Comparison of ENCODE assay signal across 11 cellular contexts in genomic region chr6:42140756-42141602, GRCh38. TPM values are rescaled to one million over a fixed set of nuclear protein-coding genes. Genes with fewer than 3 reads are reported as not detected.
DNase-seq lines count a peak whose midpoint lies in the region; ATAC-seq and TF ChIP-seq lines count a peak whose summit lies in the region.
"Had no signal": no experiment of that assay in that cellular context is flagged by ENCODE, and none has a peak within 500 bp of the region (broad histone marks: within the 10 kb centered on the region; RNA-seq: fewer than 3 reads in every experiment).

No MANE protein-coding gene starts in this region.

- no peak overlapping the region for H2AFZ ChIP-seq in hepatocyte

- TF ChIP-seq CTCF in VCaP (conservative IDR thresholded peaks at IDR 0.05) (no peak), hepatocyte (IDR thresholded peaks at IDR 0.05; ENCODE audit: poor library complexity) (no peak), prostate gland (IDR thresholded peaks at IDR 0.05) (no peak)

- no peaks in the 10 kb centered on the region for H4K20me1 ChIP-seq in hepatocyte (ENCODE audit: insufficient read depth, poor library complexity, severe bottlenecking)

- peaks cover 42% of the 10 kb centered on the region for H3K79me2 ChIP-seq in hepatocyte

- H3K4me2 ChIP-seq in hepatocyte: peak overlapping the region; percentile 87

- 54% methylated on average over 9 of the region's 9 CpGs for WGBS in hepatocyte (ENCODE audit: low lambda C conversion rate, missing lambda C conversion rate)
- WGBS in prostate gland: 30% methylated on average over 9 of the region's 9 CpGs

- H3K9me2 ChIP-seq in hepatocyte (replicated peaks; ENCODE audit: insufficient read depth): no peaks in the 10 kb centered on the region

- intact Hi-C loops in prostate gland (cut with DNase I): no loop called here

- H3K36me3 ChIP-seq in hepatocyte (replicated peaks; ENCODE audit: insufficient read depth, low read depth): no peaks in the 10 kb centered on the region
- H3K36me3 ChIP-seq in prostate gland: no peaks in the 10 kb centered on the region

- H3K27me3 ChIP-seq in hepatocyte: no peaks in the 10 kb centered on the region
- H3K27me3 ChIP-seq in prostate gland (replicated peaks; ENCODE audit: insufficient read depth): no peaks in the 10 kb centered on the region

- H3K4me3 ChIP-seq in hepatocyte: peak overlapping the region; percentile 93
- peak overlapping the region; percentile 48 to 70 for H3K4me3 ChIP-seq in prostate gland
- H3K4me3 ChIP-seq: SK-N-MC had no signal

- peaks cover 56% of the 10 kb centered on the region for H3K4me1 ChIP-seq in hepatocyte (ENCODE audit: insufficient read depth)
- H3K4me1 ChIP-seq in prostate gland (replicated peaks): peaks cover 25% of the 10 kb centered on the region

- ATAC-seq in HG03457 (IDR thresholded peaks at IDR 0.05; ENCODE audit: unreplicated experiment) (no peak), HG02970 (IDR thresholded peaks at IDR 0.05; ENCODE audit: low FRiP score, unreplicated experiment) (no peak)

- H3K27ac ChIP-seq in VCaP: peak overlapping the region; percentile 98
- H3K27ac ChIP-seq in hepatocyte: peak overlapping the region; percentile 96
- H3K27ac ChIP-seq in prostate gland: peak overlapping the region; percentile 75 to 87
- H3K27ac ChIP-seq: SK-N-MC had no signal

- no peak for TF ChIP-seq POLR2A in prostate gland (IDR thresholded peaks at IDR 0.05)

- DNase-seq in GM03348 (ENCODE audit: low spot score): peak; percentile 71
- DNase-seq in hepatocyte (ENCODE audit: low spot score): no peak
- peak; percentile 34 for DNase-seq in prostate gland (ENCODE audit: low spot score)
- no peak for DNase-seq in kidney tubule cell (ENCODE audit: low spot score)
- DNase-seq in DMS53 (lab: John Stamatoyannopoulos, UW): no peak
- DNase-seq: activated CD8-positive, alpha-beta memory T cell treated with anti-CD3 and anti-CD28 coated beads, Interleukin-2, amount 50 U/mL, for 48 hours had no signal

- H3K9me3 ChIP-seq in hepatocyte (ENCODE audit: low read depth) (no peaks in the 10 kb centered on the region), prostate gland (no peaks in the 10 kb centered on the region)

RNA-seq across cellular contexts. Expression of gene C6orf132, which starts 1.4 kb away (rescaled TPM):
- 11.6 and 12.5 TPM in 2 replicates for total RNA-seq in hepatocyte
- polyA plus RNA-seq in hepatocyte: 9.4 and 10.5 TPM in 2 replicates
- 10 to 100 TPM; 30.8 to 45.9 TPM for total RNA-seq in prostate gland

RNA-seq across cellular contexts. Expression of gene GUCA1A, which starts 32.2 kb away (rescaled TPM):
- total RNA-seq in hepatocyte (0.43 and 0.92 TPM in 2 replicates), prostate gland (1 to 10 TPM in 1 of 2 donors, not detected in 1; 2.1 TPM)
- 0.75 and 3.1 TPM in 2 replicates for polyA plus RNA-seq in hepatocyte
- total RNA-seq: liver had no signal
- polyA plus RNA-seq: liver had no signal

RNA-seq across cellular contexts. Expression of gene GUCA1B, which starts 53.8 kb away (rescaled TPM):
- 0.72 and 0.93 TPM in 2 replicates for total RNA-seq in hepatocyte
- polyA plus RNA-seq in hepatocyte: 0.41 TPM in 1 of 2 replicates, not detected in the other
- total RNA-seq in prostate gland: under 1 TPM in 1 of 2 donors, not detected in 1; 0.68 TPM

Comparison
In these comparisons a context has a peak if more than half of its experiments do, and no peak if none do; other contexts are left out.
1. DNase-seq: peak in GM03348 (single experiment) and prostate gland (single experiment); none in hepatocyte (single experiment), kidney tubule cell (single experiment) and DMS53 (single experiment).
2. Peak in every context shown above with its lines, with median percentiles within 50 percentile points of each other: H3K27ac ChIP-seq.